In genomic region chr1:184469391-184469790, GRCh38 we compare ENCODE assay signal across 14 cellular contexts.
DNase-seq lines count a peak whose midpoint lies in the region; TF ChIP-seq lines count a peak whose summit lies in the region.
"Had no signal": no experiment of that assay in that cellular context is flagged by ENCODE, and none has a peak within 500 bp of the region (broad histone marks: within the 10 kb centered on the region; RNA-seq: fewer than 3 reads in every experiment).

No MANE protein-coding gene starts in this region.

- H3K36me3 Mint-ChIP-seq in neural progenitor cell = peaks cover 4% of the 10 kb centered on the region
- H3K36me3 Mint-ChIP-seq in activated CD4-positive, alpha-beta T cell treated with anti-CD3 and anti-CD28 coated beads, Interleukin-2, amount 10 ng/mL, durations not matched to agents 24 days and 14 days (ENCODE audit: low read depth) = no peaks in the 10 kb centered on the region
- H3K36me3 Mint-ChIP-seq: CD4-positive, CD25-positive, alpha-beta regulatory T cell had no signal

- no peak for TF ChIP-seq CTCF in WERI-Rb-1 (IDR thresholded peaks at IDR 0.05; ENCODE audit: low read depth, low read length)
- no peak for TF ChIP-seq CTCF in neural progenitor cell (IDR thresholded peaks at IDR 0.05)

- peaks cover 27% of the 10 kb centered on the region for H4K20me1 ChIP-seq in neural progenitor cell (ENCODE audit: low read depth)

- H3K36me3 ChIP-seq in WERI-Rb-1 (no peaks in the 10 kb centered on the region), neural progenitor cell (no peaks in the 10 kb centered on the region)

- no peak overlapping the region for H3K4me2 ChIP-seq in neural progenitor cell
- H3K4me2 ChIP-seq: BLaER1 treated with 17β-estradiol and CSF1 and Interleukin-3, amounts not matched to agents 10 nM and 100 nM; GM23338 had no signal

- H3K9me3 ChIP-seq in WERI-Rb-1 (ENCODE audit: severe bottlenecking) (peaks cover 13% of the 10 kb centered on the region), neural progenitor cell (ENCODE audit: low read depth) (no peaks in the 10 kb centered on the region)

- H3K4me3 ChIP-seq in WERI-Rb-1 (ENCODE audit: low read depth, low read length) (no peak overlapping the region), neural progenitor cell (no peak overlapping the region)
- H3K4me3 ChIP-seq: BLaER1 treated with 17β-estradiol and CSF1 and Interleukin-3, amounts not matched to agents 10 nM and 100 nM; GM12878; GM23338 had no signal

- intact Hi-C loops in activated CD4-positive, alpha-beta T cell treated with anti-CD3 and anti-CD28 coated beads, Interleukin-2, amount 10 ng/mL, durations not matched to agents 24 days and 14 days (cut with micrococcal nuclease) = no loop called here

- DNase-seq in D341Med (ENCODE audit: low spot score) (peak; percentile 67), NCI-H524 (lab: John Stamatoyannopoulos, UW) (peak; percentile 67 to 89), WERI-Rb-1 (peak; percentile 63), neural progenitor cell (ENCODE audit: low spot score) (no peak), HuH-7 (ENCODE audit: low spot score) (no peak)
- DNase-seq in stimulated activated naive CD4-positive, alpha-beta T cell treated with Interleukin-2 at 50 U/mL for 16 hours (lab: John Stamatoyannopoulos, UW) = no peak
- DNase-seq in activated CD4-positive, alpha-beta T cell treated with anti-CD3 and anti-CD28 coated beads, Interleukin-2, amount 10 ng/mL, durations not matched to agents 24 days and 14 days = no peak
- DNase-seq: ACHN; CD4-positive, CD25-positive, alpha-beta regulatory T cell; DMS79; H7 had no signal

- H3K27ac ChIP-seq in WERI-Rb-1 (peak overlapping the region; percentile 77), neural progenitor cell (no peak overlapping the region)
- H3K27ac ChIP-seq: BLaER1 treated with 17β-estradiol and CSF1 and Interleukin-3, amounts not matched to agents 10 nM and 100 nM had no signal

- H3K4me1 ChIP-seq in neural progenitor cell = peaks cover 21% of the 10 kb centered on the region

- no peak overlapping the region for H2AFZ ChIP-seq in neural progenitor cell (replicated peaks)
- H2AFZ ChIP-seq: GM23338 had no signal

- no peak overlapping the region for H3K4me3 Mint-ChIP-seq in neural progenitor cell
- no peak overlapping the region for H3K4me3 Mint-ChIP-seq in activated CD4-positive, alpha-beta T cell treated with anti-CD3 and anti-CD28 coated beads, Interleukin-2, amount 10 ng/mL, durations not matched to agents 24 days and 14 days
- H3K4me3 Mint-ChIP-seq: CD4-positive, CD25-positive, alpha-beta regulatory T cell; GM23338 had no signal

- H3K79me2 ChIP-seq in neural progenitor cell (ENCODE audit: low read depth) = peaks cover 92% of the 10 kb centered on the region

- H3K27me3 Mint-ChIP-seq in neural progenitor cell (ENCODE audit: insufficient read depth, low read depth) = no peaks in the 10 kb centered on the region
- peaks cover 2% of the 10 kb centered on the region for H3K27me3 Mint-ChIP-seq in activated CD4-positive, alpha-beta T cell treated with anti-CD3 and anti-CD28 coated beads, Interleukin-2, amount 10 ng/mL, durations not matched to agents 24 days and 14 days

- peaks cover 16% of the 10 kb centered on the region for H3K9me3 Mint-ChIP-seq in neural progenitor cell
- no peaks in the 10 kb centered on the region for H3K9me3 Mint-ChIP-seq in activated CD4-positive, alpha-beta T cell treated with anti-CD3 and anti-CD28 coated beads, Interleukin-2, amount 10 ng/mL, durations not matched to agents 24 days and 14 days
- H3K9me3 Mint-ChIP-seq: GM23338 had no signal

- no peaks in the 10 kb centered on the region for H3K27me3 ChIP-seq in WERI-Rb-1 (ENCODE audit: insufficient read depth, low read depth, severe bottlenecking)
- H3K27me3 ChIP-seq in neural progenitor cell = no peaks in the 10 kb centered on the region
- H3K27me3 ChIP-seq: BLaER1 treated with 17β-estradiol and CSF1 and Interleukin-3, amounts not matched to agents 10 nM and 100 nM had no signal

- H3K4me1 Mint-ChIP-seq in neural progenitor cell = peaks cover 3% of the 10 kb centered on the region
- H3K4me1 Mint-ChIP-seq in activated CD4-positive, alpha-beta T cell treated with anti-CD3 and anti-CD28 coated beads, Interleukin-2, amount 10 ng/mL, durations not matched to agents 24 days and 14 days = no peaks in the 10 kb centered on the region
- H3K4me1 Mint-ChIP-seq: CD4-positive, CD25-positive, alpha-beta regulatory T cell had no signal

- H3K9ac ChIP-seq in neural progenitor cell = no peak overlapping the region
- H3K9ac ChIP-seq: BLaER1 treated with 17β-estradiol and CSF1 and Interleukin-3, amounts not matched to agents 10 nM and 100 nM had no signal

- H3F3A ChIP-seq in neural progenitor cell (ENCODE audit: low read depth) = no peaks in the 10 kb centered on the region

- H3K27ac Mint-ChIP-seq in neural progenitor cell = peak overlapping the region; percentile 58
- no peak overlapping the region for H3K27ac Mint-ChIP-seq in activated CD4-positive, alpha-beta T cell treated with anti-CD3 and anti-CD28 coated beads, Interleukin-2, amount 10 ng/mL, durations not matched to agents 24 days and 14 days
- H3K27ac Mint-ChIP-seq: CD4-positive, CD25-positive, alpha-beta regulatory T cell; GM23338 had no signal

Comparison
In these comparisons a context has a peak if more than half of its experiments do, and no peak if none do; other contexts are left out.
1. DNase-seq: peak in D341Med (single experiment), NCI-H524 (2 of 2) and WERI-Rb-1 (single experiment); none in neural progenitor cell (single experiment), stimulated activated naive CD4-positive, alpha-beta T cell treated with Interleukin-2 at 50 U/mL for 16 hours (single experiment), HuH-7 (single experiment) and activated CD4-positive, alpha-beta T cell treated with anti-CD3 and anti-CD28 coated beads, Interleukin-2, amount 10 ng/mL, durations not matched to agents 24 days and 14 days (single experiment).